In the genomic region with DNA sequence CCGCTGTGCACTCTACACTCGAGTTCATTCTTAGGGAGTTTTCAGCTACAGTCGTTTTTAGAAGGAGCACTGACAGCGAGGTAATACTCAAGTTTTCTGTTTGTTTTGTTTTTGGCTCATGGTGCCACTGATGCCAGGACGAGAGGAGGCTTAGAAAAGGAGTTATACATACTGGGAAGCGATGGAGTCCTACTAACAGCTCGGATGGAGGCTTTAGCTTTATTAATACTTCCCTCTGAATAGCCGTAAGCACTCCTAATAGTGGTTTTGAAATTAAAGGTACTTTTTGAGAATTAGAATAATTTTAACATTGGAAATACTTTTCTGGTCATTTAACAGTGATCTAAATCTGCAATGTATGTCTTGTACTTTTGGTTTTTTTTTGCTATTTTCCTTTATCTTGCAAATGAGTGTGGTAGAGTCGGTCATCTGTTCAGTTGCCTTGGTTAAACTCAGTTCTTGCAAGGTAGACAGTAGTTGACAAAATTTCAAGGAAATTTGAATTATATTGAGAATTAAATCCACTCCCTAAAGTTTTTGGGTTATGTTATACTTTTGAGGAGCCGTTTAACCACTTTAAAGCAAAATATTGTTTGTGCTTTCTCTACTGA, we compare ENCODE assay signal across 1 cellular context.
TF ChIP-seq lines count a peak whose summit lies in the region.

No MANE protein-coding gene starts in this region.

TF ChIP-seq in HepG2, 621 proteins besides CTCF, POLR2A, EP300 and RAD21 (continued from another document):
- TF ChIP-seq, protein P1, sequence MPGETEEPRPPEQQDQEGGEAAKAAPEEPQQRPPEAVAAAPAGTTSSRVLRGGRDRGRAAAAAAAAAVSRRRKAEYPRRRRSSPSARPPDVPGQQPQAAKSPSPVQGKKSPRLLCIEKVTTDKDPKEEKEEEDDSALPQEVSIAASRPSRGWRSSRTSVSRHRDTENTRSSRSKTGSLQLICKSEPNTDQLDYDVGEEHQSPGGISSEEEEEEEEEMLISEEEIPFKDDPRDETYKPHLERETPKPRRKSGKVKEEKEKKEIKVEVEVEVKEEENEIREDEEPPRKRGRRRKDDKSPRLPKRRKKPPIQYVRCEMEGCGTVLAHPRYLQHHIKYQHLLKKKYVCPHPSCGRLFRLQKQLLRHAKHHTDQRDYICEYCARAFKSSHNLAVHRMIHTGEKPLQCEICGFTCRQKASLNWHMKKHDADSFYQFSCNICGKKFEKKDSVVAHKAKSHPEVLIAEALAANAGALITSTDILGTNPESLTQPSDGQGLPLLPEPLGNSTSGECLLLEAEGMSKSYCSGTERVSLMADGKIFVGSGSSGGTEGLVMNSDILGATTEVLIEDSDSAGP (CRISPR knock-in tag; IDR thresholded peaks at IDR 0.05; ENCODE audit: borderline replicate concordance): 0 out of 2 replicates have a peak, but pooled peaks have one; percentile 4
- TF ChIP-seq, protein P2, sequence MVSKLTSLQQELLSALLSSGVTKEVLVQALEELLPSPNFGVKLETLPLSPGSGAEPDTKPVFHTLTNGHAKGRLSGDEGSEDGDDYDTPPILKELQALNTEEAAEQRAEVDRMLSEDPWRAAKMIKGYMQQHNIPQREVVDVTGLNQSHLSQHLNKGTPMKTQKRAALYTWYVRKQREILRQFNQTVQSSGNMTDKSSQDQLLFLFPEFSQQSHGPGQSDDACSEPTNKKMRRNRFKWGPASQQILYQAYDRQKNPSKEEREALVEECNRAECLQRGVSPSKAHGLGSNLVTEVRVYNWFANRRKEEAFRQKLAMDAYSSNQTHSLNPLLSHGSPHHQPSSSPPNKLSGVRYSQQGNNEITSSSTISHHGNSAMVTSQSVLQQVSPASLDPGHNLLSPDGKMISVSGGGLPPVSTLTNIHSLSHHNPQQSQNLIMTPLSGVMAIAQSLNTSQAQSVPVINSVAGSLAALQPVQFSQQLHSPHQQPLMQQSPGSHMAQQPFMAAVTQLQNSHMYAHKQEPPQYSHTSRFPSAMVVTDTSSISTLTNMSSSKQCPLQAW (CRISPR knock-in tag; IDR thresholded peaks at IDR 0.05): no peak
- TF ChIP-seq, protein P3, sequence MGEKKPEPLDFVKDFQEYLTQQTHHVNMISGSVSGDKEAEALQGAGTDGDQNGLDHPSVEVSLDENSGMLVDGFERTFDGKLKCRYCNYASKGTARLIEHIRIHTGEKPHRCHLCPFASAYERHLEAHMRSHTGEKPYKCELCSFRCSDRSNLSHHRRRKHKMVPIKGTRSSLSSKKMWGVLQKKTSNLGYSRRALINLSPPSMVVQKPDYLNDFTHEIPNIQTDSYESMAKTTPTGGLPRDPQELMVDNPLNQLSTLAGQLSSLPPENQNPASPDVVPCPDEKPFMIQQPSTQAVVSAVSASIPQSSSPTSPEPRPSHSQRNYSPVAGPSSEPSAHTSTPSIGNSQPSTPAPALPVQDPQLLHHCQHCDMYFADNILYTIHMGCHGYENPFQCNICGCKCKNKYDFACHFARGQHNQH (CRISPR knock-in tag; IDR thresholded peaks at IDR 0.05): no peak
- TF ChIP-seq CREM (IDR thresholded peaks at IDR 0.05): no peak
- no peak for TF ChIP-seq CREM (CRISPR knock-in tag; IDR thresholded peaks at IDR 0.05)
- no peak for TF ChIP-seq ZNF724P (CRISPR knock-in tag; IDR thresholded peaks at IDR 0.05; ENCODE audit: borderline replicate concordance)
- no peak for TF ChIP-seq RARG (CRISPR knock-in tag; IDR thresholded peaks at IDR 0.05; ENCODE audit: low read depth)
- no peak for TF ChIP-seq ISX (CRISPR knock-in tag; conservative IDR thresholded peaks at IDR 0.05)
- no peak for TF ChIP-seq DNMT3B (CRISPR knock-in tag; conservative IDR thresholded peaks at IDR 0.05)
- TF ChIP-seq ESRRA (CRISPR knock-in tag; IDR thresholded peaks at IDR 0.05; ENCODE audit: low read depth): no peak
- TF ChIP-seq ZSCAN12 (CRISPR knock-in tag; IDR thresholded peaks at IDR 0.05): peak; percentile 46; the same call in 1 of the 2 replicates
- TF ChIP-seq SYNCRIP (IDR thresholded peaks at IDR 0.05; ENCODE audit: insufficient read depth, low read depth, low read length): no peak
- TF ChIP-seq ZNF101 (CRISPR knock-in tag; IDR thresholded peaks at IDR 0.05; ENCODE audit: borderline replicate concordance, low read depth): no peak
